Comparison of ENCODE assay signal across 17 cellular contexts in the genomic region with DNA sequence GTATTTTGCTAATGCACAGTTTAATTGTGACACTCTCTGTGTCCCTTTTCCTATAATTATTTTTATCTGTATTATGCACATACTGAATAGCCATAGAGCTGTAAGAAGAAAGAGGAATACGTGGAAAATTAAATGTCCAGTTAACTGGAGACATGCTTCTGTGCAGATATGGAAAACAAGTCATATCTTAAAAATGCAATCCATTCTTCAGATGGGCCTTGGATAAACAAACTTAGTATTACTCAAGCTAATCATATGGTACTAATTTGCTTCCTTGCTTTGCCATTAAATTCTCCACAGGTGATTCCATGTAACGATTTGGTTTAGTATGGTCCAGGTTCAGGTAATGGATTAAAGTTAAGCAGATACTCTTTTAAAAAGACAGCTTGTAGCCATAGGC.
"Had no signal": no experiment of that assay in that cellular context is flagged by ENCODE, and none has a peak within 500 bp of the region (broad histone marks: within the 10 kb centered on the region; RNA-seq: fewer than 3 reads in every experiment).

No MANE protein-coding gene starts in this region.

- H3K4me1 ChIP-seq: vagina had no signal

- FAIRE-seq: islet of Langerhans had no signal

- H3K36me3 ChIP-seq: breast epithelium, gastroesophageal sphincter, ovary, tibial nerve, vagina had no signal

- DNase-seq: activated CD4-positive, alpha-beta T cell treated with anti-CD3 and anti-CD28 coated beads, Interleukin-2, amount 10 ng/mL, durations not matched to agents 24 days and 14 days; activated CD4-positive, CD25-positive, alpha-beta regulatory T cell; activated CD8-positive, alpha-beta memory T cell treated with anti-CD3 and anti-CD28 coated beads, Interleukin-2, amount 50 U/mL, for 48 hours; activated gamma-delta T cell; activated T-cell treated with anti-CD3 and anti-CD28 coated beads, Interleukin-2, amount 50 U/mL, for 72 hours; dorsolateral prefrontal cortex; ovary; stimulated activated CD4-positive, alpha-beta T cell treated with anti-CD3 and anti-CD28 coated beads, Interleukin-4, amount 100 ng/mL, for 1 hour; stimulated activated naive CD4-positive, alpha-beta T cell treated with Interleukin-2 at 50 U/mL for 16 hours; substantia nigra; SW 1271 had no signal

- H3K27me3 ChIP-seq: breast epithelium, dorsolateral prefrontal cortex, gastroesophageal sphincter, ovary, tibial nerve, vagina had no signal

- ATAC-seq: activated naive CD4-positive, alpha-beta T cell treated with anti-CD3 and anti-CD28 coated beads, Interleukin-2, amount 50 U/mL, for 72 hours; activated T-cell treated with anti-CD3 and anti-CD28 coated beads, Interleukin-2, amount 50 U/mL, for 72 hours; gastroesophageal sphincter had no signal

- H3K9me3 ChIP-seq: breast epithelium, gastroesophageal sphincter, ovary, tibial nerve, vagina had no signal

- H3K4me3 ChIP-seq: breast epithelium, dorsolateral prefrontal cortex, gastroesophageal sphincter, ovary, tibial nerve, vagina had no signal
